In the genomic region with DNA sequence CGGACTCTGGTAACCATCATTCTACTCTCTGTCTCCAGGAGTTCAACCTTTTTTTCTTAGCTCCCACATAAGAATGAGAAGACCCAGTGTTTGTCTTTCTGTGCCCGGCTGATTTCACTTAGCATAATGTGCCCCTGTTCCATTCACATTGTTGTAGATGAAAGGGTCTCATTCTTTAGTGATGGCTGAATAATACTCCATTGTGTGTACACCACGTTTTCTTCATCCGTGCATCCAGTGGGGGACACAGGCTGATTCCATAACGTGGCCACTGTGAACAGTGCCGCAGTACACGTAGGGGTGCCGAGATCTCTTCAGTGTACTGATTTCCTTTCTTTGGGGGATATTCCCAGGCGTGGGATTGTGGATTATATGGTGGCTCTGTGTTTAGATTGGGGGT, we compare ENCODE assay signal across 15 cellular contexts.
DNase-seq lines count a peak whose midpoint lies in the region; ATAC-seq and TF ChIP-seq lines count a peak whose summit lies in the region.
"Had no signal": no experiment of that assay in that cellular context is flagged by ENCODE, and none has a peak within 500 bp of the region (broad histone marks: within the 10 kb centered on the region; RNA-seq: fewer than 3 reads in every experiment).

No MANE protein-coding gene starts in this region.

- H3K36me3 Mint-ChIP-seq in type B pancreatic cell, result peaks cover 11% of the 10 kb centered on the region

- in situ Hi-C loops in ACHN (cut with HindIII; ENCODE audit: low pct_ligation_motif_present, low pct_unique_long_range_greater_than_20kb, low sequenced_read_pairs), result no loop called here

- DNase-seq in globus pallidus (ENCODE audit: low spot score), result peak; percentile 69
- DNase-seq in pons (ENCODE audit: low spot score), result peak; percentile 68
- peak; percentile 10 for DNase-seq in type B pancreatic cell (ENCODE audit: extremely low spot score, unreplicated experiment)
- no peak for DNase-seq in AML-193 (lab: John Stamatoyannopoulos, UW)
- DNase-seq in ACHN, result no peak
- DNase-seq: Calu3; CD8-positive, alpha-beta T cell; DND-41; EL; GM23248 had no signal

- peaks cover 3% of the 10 kb centered on the region for H3K4me1 Mint-ChIP-seq in type B pancreatic cell (ENCODE audit: unreplicated experiment)
- H3K4me1 Mint-ChIP-seq: B cell had no signal

- H3K27ac ChIP-seq in cingulate gyrus (ENCODE audit: low read depth, low read length), result peak overlapping the region; percentile 32
- H3K27ac ChIP-seq: BLaER1 treated with 17β-estradiol and CSF1 and Interleukin-3, amounts not matched to agents 10 nM and 100 nM; GM23248 had no signal

- no peak for TF ChIP-seq CTCF in type B pancreatic cell (conservative IDR thresholded peaks at IDR 0.05)

- H3K27ac Mint-ChIP-seq in type B pancreatic cell, result no peak overlapping the region
- H3K27ac Mint-ChIP-seq: B cell; CD8-positive, alpha-beta T cell had no signal

- no peak overlapping the region for H3K4me3 Mint-ChIP-seq in type B pancreatic cell
- H3K4me3 Mint-ChIP-seq: B cell; CD8-positive, alpha-beta T cell had no signal

- H3K27me3 Mint-ChIP-seq in type B pancreatic cell, result no peaks in the 10 kb centered on the region
- H3K27me3 Mint-ChIP-seq: B cell had no signal

- ATAC-seq in GM19455 (IDR thresholded peaks at IDR 0.05; ENCODE audit: unreplicated experiment), result no peak
- ATAC-seq: CD8-positive, alpha-beta T cell; GM12878 had no signal

- peaks cover 5% of the 10 kb centered on the region for H3K9me3 Mint-ChIP-seq in type B pancreatic cell

Comparison
In these comparisons a context has a peak if more than half of its experiments do, and no peak if none do; other contexts are left out.
1. DNase-seq: peak in globus pallidus (single experiment), pons (single experiment) and type B pancreatic cell (single experiment); none in AML-193 (0 of 2) and ACHN (single experiment).